13 cellular contexts compared by ENCODE assay signal in genomic region chr3:359672-360071, GRCh38.
DNase-seq lines count a peak whose midpoint lies in the region; ATAC-seq, FAIRE-seq and TF ChIP-seq lines count a peak whose summit lies in the region.
"Had no signal": no experiment of that assay in that cellular context is flagged by ENCODE, and none has a peak within 500 bp of the region (broad histone marks: within the 10 kb centered on the region; RNA-seq: fewer than 3 reads in every experiment).

No MANE protein-coding gene starts in this region.

- no peak overlapping the region for H3K27ac ChIP-seq in MM.1S (ENCODE audit: low read length)
- H3K27ac ChIP-seq: epithelial cell of prostate, PC-9 had no signal

- TF ChIP-seq POLR2A in H54 (IDR thresholded peaks at IDR 0.05; ENCODE audit: low read depth, low read length), result no peak

- H3K4me1 Mint-ChIP-seq in HFFc6 (ENCODE audit: low read depth), result no peaks in the 10 kb centered on the region

- no peaks in the 10 kb centered on the region for H3K9me3 ChIP-seq in MM.1S (replicated peaks; ENCODE audit: insufficient read depth, low read length)

- H3K36me3 Mint-ChIP-seq in HFFc6 (ENCODE audit: low read depth), result no peaks in the 10 kb centered on the region

- H3K36me3 ChIP-seq in MM.1S (replicated peaks; ENCODE audit: insufficient read depth, low read length), result no peaks in the 10 kb centered on the region

- no peak overlapping the region for H3K4me3 Mint-ChIP-seq in HFFc6

- no peak overlapping the region for H3K4me3 ChIP-seq in MM.1S (ENCODE audit: low read length)
- H3K4me3 ChIP-seq: PC-9 had no signal

- H3K9me2 ChIP-seq in MM.1S (replicated peaks; ENCODE audit: insufficient read depth, low read length), result no peaks in the 10 kb centered on the region

- DNase-seq in NCI-H345 (lab: John Stamatoyannopoulos, UW) (peak; percentile 72), HFFc6 (no peak), H54 (ENCODE audit: insufficient read length, low spot score) (no peak), MM.1S (no peak), MV-4-11 (lab: John Stamatoyannopoulos, UW) (no peak)
- DNase-seq: C1 segment of cervical spinal cord, NCI-H1092 treated with DMSO at 0.1 percent for 48 hours, PC-9, small intestine had no signal

- H3F3A ChIP-seq in MM.1S (ENCODE audit: insufficient read depth, low read length), result no peaks in the 10 kb centered on the region

- H3K27ac Mint-ChIP-seq in HFFc6, result no peak overlapping the region

- no peaks in the 10 kb centered on the region for H4K20me1 ChIP-seq in MM.1S (ENCODE audit: insufficient read depth, low read length)

- TF ChIP-seq CTCF in HFFc6 (IDR thresholded peaks at IDR 0.05), result no peak
- no peak for TF ChIP-seq CTCF in MM.1S (IDR thresholded peaks at IDR 0.05; ENCODE audit: low read length)

- H3K27me3 ChIP-seq in MM.1S (replicated peaks; ENCODE audit: insufficient read depth, low read length), result no peaks in the 10 kb centered on the region

- H3K79me2 ChIP-seq in MM.1S (ENCODE audit: low read length), result no peaks in the 10 kb centered on the region

- no peaks in the 10 kb centered on the region; the same call in 1 of the 2 replicates for H3K27me3 Mint-ChIP-seq in HFFc6 (ENCODE audit: insufficient read depth)

- no peak overlapping the region for H3K9ac ChIP-seq in MM.1S (ENCODE audit: low read length)

- H3K4me1 ChIP-seq in MM.1S (ENCODE audit: low read length), result no peaks in the 10 kb centered on the region

- H3K9me3 Mint-ChIP-seq in HFFc6, result peaks cover 24% of the 10 kb centered on the region

- H2AFZ ChIP-seq in MM.1S (ENCODE audit: low read length), result no peak overlapping the region
- H2AFZ ChIP-seq: PC-9 had no signal

- FAIRE-seq in H54 (lab: Jason Lieb, UNC), result no peak
- FAIRE-seq: small intestine had no signal

- H3K4me2 ChIP-seq in MM.1S (ENCODE audit: low read depth, low read length), result no peak overlapping the region
- H3K4me2 ChIP-seq: PC-9 had no signal

- ATAC-seq in GM18502 (IDR thresholded peaks at IDR 0.05; ENCODE audit: poor library complexity, unreplicated experiment), result peak; percentile 80
- ATAC-seq in GM19467 (IDR thresholded peaks at IDR 0.05; ENCODE audit: unreplicated experiment), result peak; percentile 65
- ATAC-seq in HG02981 (IDR thresholded peaks at IDR 0.05; ENCODE audit: unreplicated experiment), result peak; percentile 65
